Comparison of ENCODE assay signal across 14 cellular contexts in genomic region chr7:98276241-98276761, GRCh38. TPM values are rescaled to one million over a fixed set of nuclear protein-coding genes. Genes with fewer than 3 reads are reported as not detected.
DNase-seq lines count a peak whose midpoint lies in the region; ATAC-seq and TF ChIP-seq lines count a peak whose summit lies in the region.
"Had no signal": no experiment of that assay in that cellular context is flagged by ENCODE, and none has a peak within 500 bp of the region (broad histone marks: within the 10 kb centered on the region; RNA-seq: fewer than 3 reads in every experiment).

No MANE protein-coding gene starts in this region.

- no peaks in the 10 kb centered on the region for H3K36me3 ChIP-seq in mesenchymal stem cell (ENCODE audit: control insufficient read depth in 1 of 2, insufficient read depth in 2 of 2, low read depth in 1 of 2, low read length in 2 of 2)
- H3K36me3 ChIP-seq: right atrium auricular region, tibial artery had no signal

- no peak overlapping the region for H3K23ac ChIP-seq in mesenchymal stem cell (ENCODE audit: low read length in 2 of 2)

- no peak overlapping the region for H4K91ac ChIP-seq in mesenchymal stem cell (ENCODE audit: low read length)

- H3K9me3 ChIP-seq in mesenchymal stem cell (ENCODE audit: control insufficient read depth, low read length), result no peaks in the 10 kb centered on the region
- H3K9me3 ChIP-seq: right atrium auricular region, tibial artery had no signal

- no peak overlapping the region for H2BK15ac ChIP-seq in mesenchymal stem cell (ENCODE audit: low read depth, poor library complexity, severe bottlenecking)

- H4K8ac ChIP-seq in mesenchymal stem cell (ENCODE audit: low read length), result no peak overlapping the region

- no peaks in the 10 kb centered on the region for H3K27me3 ChIP-seq in mesenchymal stem cell (ENCODE audit: control insufficient read depth in 1 of 2, insufficient read depth in 1 of 2, low read length in 2 of 2)
- H3K27me3 ChIP-seq: right atrium auricular region, tibial artery had no signal

- no peak overlapping the region for H2AK5ac ChIP-seq in mesenchymal stem cell (ENCODE audit: low read length, severe bottlenecking)

- no peak overlapping the region for H3K27ac ChIP-seq in mesenchymal stem cell (ENCODE audit: low read length, poor library complexity, severe bottlenecking)

- no peak overlapping the region for H3K18ac ChIP-seq in mesenchymal stem cell (ENCODE audit: low read depth in 1 of 2, low read length in 2 of 2)

- no peaks in the 10 kb centered on the region for H3K27me3 Mint-ChIP-seq in chondrocyte (ENCODE audit: low read depth)
- H3K27me3 Mint-ChIP-seq: activated naive CD4-positive, alpha-beta T cell treated with anti-CD3 and anti-CD28 coated beads, Interleukin-2, amount 10 ng/mL, durations not matched to agents 7 days and 5 days; CD4-positive, alpha-beta memory T cell had no signal

- H3K4me1 ChIP-seq in mesenchymal stem cell (ENCODE audit: control insufficient read depth, insufficient read depth, low read depth, low read length), result peaks cover 3% of the 10 kb centered on the region

- no peak overlapping the region for H3K14ac ChIP-seq in mesenchymal stem cell (ENCODE audit: low read length in 2 of 2)

- H2BK120ac ChIP-seq in mesenchymal stem cell (ENCODE audit: low read depth, low read length), result no peak overlapping the region

- no peak for ATAC-seq in GM21825 (IDR thresholded peaks at IDR 0.05; ENCODE audit: unreplicated experiment)
- ATAC-seq in GM18519 (IDR thresholded peaks at IDR 0.05; ENCODE audit: low FRiP score, unreplicated experiment), result no peak
- ATAC-seq: SK-N-SH treated with all-trans-retinoic acid at 6 μM for 48 hours had no signal

- no peak overlapping the region for H3K4me2 ChIP-seq in mesenchymal stem cell (ENCODE audit: low read length, poor library complexity, severe bottlenecking)

- H2AFZ ChIP-seq in mesenchymal stem cell (ENCODE audit: low read depth, low read length), result no peak overlapping the region

- H3K4me3 ChIP-seq in LNCaP clone FGC (ENCODE audit: low read depth, low read length), result no peak overlapping the region
- H3K4me3 ChIP-seq in mesenchymal stem cell (ENCODE audit: insufficient read depth in 1 of 2, low read depth in 1 of 2, low read length in 2 of 2), result no peak overlapping the region
- H3K4me3 ChIP-seq: right atrium auricular region, tibial artery had no signal

- peaks cover 9% of the 10 kb centered on the region for H3K4me1 Mint-ChIP-seq in chondrocyte (ENCODE audit: low read depth)

- DNase-seq in AG08395 (ENCODE audit: low spot score) (peak; percentile 25), LNCaP clone FGC (ENCODE audit: low read depth) (peak; percentile 97), chondrocyte (ENCODE audit: low spot score) (no peak), mesenchymal stem cell (peak; percentile 59), NCI-H146 (lab: John Stamatoyannopoulos, UW) (no peak)
- no peak for DNase-seq in stimulated activated CD4-positive, alpha-beta T cell treated with anti-CD3 and anti-CD28 coated beads, Interleukin-4, amount 100 ng/mL, for 24 hours
- DNase-seq: activated naive CD4-positive, alpha-beta T cell treated with anti-CD3 and anti-CD28 coated beads, Interleukin-2, amount 10 ng/mL, durations not matched to agents 7 days and 5 days; NCI-H345 had no signal

- H3K9me3 Mint-ChIP-seq in chondrocyte (ENCODE audit: low read depth), result no peaks in the 10 kb centered on the region
- H3K9me3 Mint-ChIP-seq: activated naive CD4-positive, alpha-beta T cell treated with anti-CD3 and anti-CD28 coated beads, Interleukin-2, amount 10 ng/mL, durations not matched to agents 7 days and 5 days; CD4-positive, alpha-beta memory T cell had no signal

- H3K9ac ChIP-seq in mesenchymal stem cell (ENCODE audit: low read length), result peak overlapping the region; percentile 8

- TF ChIP-seq CTCF in LNCaP clone FGC (IDR thresholded peaks at IDR 0.05; ENCODE audit: control insufficient read depth, extremely low read depth, insufficient read depth) (no peak), chondrocyte (IDR thresholded peaks at IDR 0.05) (no peak)

- H3K36me3 Mint-ChIP-seq in chondrocyte (ENCODE audit: low read depth), result no peaks in the 10 kb centered on the region
- H3K36me3 Mint-ChIP-seq: activated naive CD4-positive, alpha-beta T cell treated with anti-CD3 and anti-CD28 coated beads, Interleukin-2, amount 10 ng/mL, durations not matched to agents 7 days and 5 days had no signal

- H3K79me1 ChIP-seq in mesenchymal stem cell (replicated peaks; ENCODE audit: low read length, poor library complexity, severe bottlenecking), result no peaks in the 10 kb centered on the region

- H3K27ac Mint-ChIP-seq in chondrocyte (ENCODE audit: unreplicated experiment), result peak overlapping the region; percentile 68
- H3K27ac Mint-ChIP-seq: activated naive CD4-positive, alpha-beta T cell treated with anti-CD3 and anti-CD28 coated beads, Interleukin-2, amount 10 ng/mL, durations not matched to agents 7 days and 5 days had no signal

- H3K4me3 Mint-ChIP-seq in chondrocyte (ENCODE audit: unreplicated experiment), result no peak overlapping the region
- H3K4me3 Mint-ChIP-seq: activated naive CD4-positive, alpha-beta T cell treated with anti-CD3 and anti-CD28 coated beads, Interleukin-2, amount 10 ng/mL, durations not matched to agents 7 days and 5 days; CD4-positive, alpha-beta memory T cell had no signal

- H3K4ac ChIP-seq in mesenchymal stem cell (ENCODE audit: low read depth in 1 of 2, low read length in 2 of 2), result no peak overlapping the region

- no peak overlapping the region for H2BK12ac ChIP-seq in mesenchymal stem cell (ENCODE audit: low read length in 2 of 2)

- H2BK5ac ChIP-seq in mesenchymal stem cell (ENCODE audit: low read depth, low read length, poor library complexity, severe bottlenecking), result no peak overlapping the region

- WGBS in mesenchymal stem cell, result 86% methylated on average over 3 of the region's 5 CpGs

RNA-seq across cellular contexts. Expression of gene BRI3, which starts 5.2 kb away (rescaled TPM):
- total RNA-seq in chondrocyte, result 264 to 370 TPM (median 359 TPM) in 3 replicates
- polyA plus RNA-seq in mesenchymal stem cell (2013, experiment 1 of 2), result 768 TPM
- 790 TPM for polyA plus RNA-seq in mesenchymal stem cell (2013, experiment 2 of 2)

RNA-seq across cellular contexts. Expression of gene TECPR1, which starts 24.3 kb away (rescaled TPM):
- 27.3 to 33.8 TPM (median 32.0 TPM) in 3 replicates for total RNA-seq in chondrocyte
- polyA plus RNA-seq in mesenchymal stem cell (2013, experiment 1 of 2), result 7.4 TPM
- polyA plus RNA-seq in mesenchymal stem cell (2013, experiment 2 of 2), result 7.4 TPM

Comparison
In these comparisons a context has a peak if more than half of its experiments do, and no peak if none do; other contexts are left out.
1. DNase-seq: peak in AG08395 (single experiment), LNCaP clone FGC (single experiment) and mesenchymal stem cell (single experiment); none in chondrocyte (single experiment), NCI-H146 (single experiment) and stimulated activated CD4-positive, alpha-beta T cell treated with anti-CD3 and anti-CD28 coated beads, Interleukin-4, amount 100 ng/mL, for 24 hours (single experiment).